20 cellular contexts compared by ENCODE assay signal in the genomic region with DNA sequence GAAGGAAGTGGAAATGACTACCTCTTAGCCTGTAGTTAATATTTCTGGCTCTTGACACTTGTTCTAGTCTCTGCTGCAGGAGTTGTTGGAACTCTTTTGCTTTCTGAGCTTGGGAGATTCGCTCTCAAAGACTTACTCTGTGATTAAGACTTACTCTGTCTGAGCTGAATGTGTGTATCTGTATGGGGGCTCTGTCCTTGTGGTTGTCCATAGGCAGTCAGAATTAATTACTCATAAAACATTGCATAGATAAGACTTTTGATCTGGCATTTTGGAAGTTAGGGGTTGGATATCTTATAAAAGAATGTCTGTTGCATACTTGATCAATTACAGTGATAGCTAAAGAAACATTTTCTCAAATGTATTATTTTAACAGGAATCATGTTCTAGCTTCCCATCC.
"Had no signal": no experiment of that assay in that cellular context is flagged by ENCODE, and none has a peak within 500 bp of the region (broad histone marks: within the 10 kb centered on the region; RNA-seq: fewer than 3 reads in every experiment).

No MANE protein-coding gene starts in this region.

- H3K4me1 ChIP-seq: left lung, prostate gland, right lobe of liver had no signal

- H3K79me2 ChIP-seq: parathyroid adenoma had no signal

- DNase-seq: central memory CD4-positive, alpha-beta T cell; effector CD8-positive, alpha-beta T cell; gastrocnemius medialis; heart right ventricle; islet precursor cell; left lung; mesenchymal stem cell; naive thymus-derived CD4-positive, alpha-beta T cell; retina; right lobe of liver; stimulated activated CD4-positive, alpha-beta T cell treated with anti-CD3 and anti-CD28 coated beads, Interleukin-2, amount 100 ng/mL, for 24 hours; stimulated activated CD4-positive, alpha-beta T cell treated with anti-CD3 and anti-CD28 coated beads, Interleukin-4, amount 100 ng/mL, for 4 hours; stimulated activated naive B cell treated with anti-CD40 and anti-IgM and Interleukin-4, amounts not matched to agents 10 μg/mL and 1 μg/mL and 100 μg/mL, for 72 hours; stimulated activated naive CD8-positive, alpha-beta T cell treated with anti-CD3 and anti-CD28 coated beads, Interleukin-15, amount 100 ng/mL, for 72 hours; testis had no signal

- H3K9me3 ChIP-seq: gastrocnemius medialis, heart right ventricle, left lung, prostate gland, right lobe of liver, testis, tibial nerve had no signal

- H3K4me1 Mint-ChIP-seq: naive thymus-derived CD4-positive, alpha-beta T cell; stimulated activated naive B cell treated with anti-CD40 and anti-IgM and Interleukin-4, amounts not matched to agents 10 μg/mL and 1 μg/mL and 100 μg/mL, for 72 hours; stimulated activated naive CD8-positive, alpha-beta T cell treated with anti-CD3 and anti-CD28 coated beads, Interleukin-15, amount 100 ng/mL, for 72 hours had no signal

- H3K4me3 ChIP-seq: coronary artery, gastrocnemius medialis, heart right ventricle, left lung, lung, prostate gland, right lobe of liver, testis, tibial nerve had no signal

- H3K4me3 Mint-ChIP-seq: naive thymus-derived CD4-positive, alpha-beta T cell; stimulated activated naive B cell treated with anti-CD40 and anti-IgM and Interleukin-4, amounts not matched to agents 10 μg/mL and 1 μg/mL and 100 μg/mL, for 72 hours; stimulated activated naive CD8-positive, alpha-beta T cell treated with anti-CD3 and anti-CD28 coated beads, Interleukin-15, amount 100 ng/mL, for 72 hours had no signal

- H3K27ac ChIP-seq: coronary artery, left lung, parathyroid adenoma, right lobe of liver, testis, tibial nerve had no signal

- H3K9me3 Mint-ChIP-seq: stimulated activated naive B cell treated with anti-CD40 and anti-IgM and Interleukin-4, amounts not matched to agents 10 μg/mL and 1 μg/mL and 100 μg/mL, for 72 hours had no signal

- H3K9ac ChIP-seq: parathyroid adenoma had no signal

- H3K36me3 Mint-ChIP-seq: naive thymus-derived CD4-positive, alpha-beta T cell; stimulated activated naive B cell treated with anti-CD40 and anti-IgM and Interleukin-4, amounts not matched to agents 10 μg/mL and 1 μg/mL and 100 μg/mL, for 72 hours had no signal

- H3K27me3 ChIP-seq: gastrocnemius medialis, heart right ventricle, left lung, right lobe of liver, testis, tibial nerve had no signal

- H3K27ac Mint-ChIP-seq: naive thymus-derived CD4-positive, alpha-beta T cell; stimulated activated naive B cell treated with anti-CD40 and anti-IgM and Interleukin-4, amounts not matched to agents 10 μg/mL and 1 μg/mL and 100 μg/mL, for 72 hours; stimulated activated naive CD8-positive, alpha-beta T cell treated with anti-CD3 and anti-CD28 coated beads, Interleukin-15, amount 100 ng/mL, for 72 hours had no signal

- H3K36me3 ChIP-seq: gastrocnemius medialis, heart right ventricle, left lung, prostate gland, right lobe of liver, tibial nerve had no signal

- H2AFZ ChIP-seq: parathyroid adenoma had no signal
